1 cellular context compared by ENCODE assay signal in genomic region chr17:28725660-28726395, GRCh38.
TF ChIP-seq lines count a peak whose summit lies in the region.

Gene TLCD1, minus strand, starts transcription at chr17:28726233. Its CDS starts 136 bp downstream, at chr17:28726097.

TF ChIP-seq in H1, 55 proteins besides CTCF, POLR2A, EP300 and RAD21 (continued from another document):
- TF ChIP-seq USF2 (IDR thresholded peaks at IDR 0.05; ENCODE audit: low read length) (no peak), SIRT6 (IDR thresholded peaks at IDR 0.05; ENCODE audit: low read length) (no peak), TBP (IDR thresholded peaks at IDR 0.05; ENCODE audit: low read depth, low read length) (peak; percentile 64; the same call in 1 of the 2 replicates), KDM4A (IDR thresholded peaks at IDR 0.05; ENCODE audit: low read depth, low read length, severe bottlenecking) (no peak), SAP30 (IDR thresholded peaks at IDR 0.05; ENCODE audit: insufficient read depth, insufficient replicate concordance, low read length) (peak; percentile 67), NANOG (IDR thresholded peaks at IDR 0.05; ENCODE audit: insufficient read depth, low read depth, low read length, poor library complexity, severe bottlenecking) (no peak), HDAC6 (IDR thresholded peaks at IDR 0.05; ENCODE audit: low read depth, low read length) (no peak), ZNF274 (IDR thresholded peaks at IDR 0.05; ENCODE audit: borderline replicate concordance, extremely low read depth, low read length) (no peak), HDAC2 (IDR thresholded peaks at IDR 0.05; ENCODE audit: borderline replicate concordance in 1 of 2, low read depth in 2 of 2, low read length in 2 of 2) (no peak), YY1 (IDR thresholded peaks at IDR 0.05; ENCODE audit: low read depth, low read length) (no peak; the same call in 1 of the 2 replicates), CEBPB (IDR thresholded peaks at IDR 0.05; ENCODE audit: low read depth, low read length) (no peak), CREB1 (IDR thresholded peaks at IDR 0.05) (0 out of 2 replicates have a peak, but pooled peaks have one; percentile 36), RBBP5 (IDR thresholded peaks at IDR 0.05; ENCODE audit: borderline replicate concordance, low read depth, low read length) (peak; percentile 45; the same call in 1 of the 2 replicates), BCL11A (IDR thresholded peaks at IDR 0.05; ENCODE audit: low read depth in 2 of 2, low read length in 2 of 2) (no peak), RNF2 (IDR thresholded peaks at IDR 0.05; ENCODE audit: borderline replicate concordance, low read depth, low read length, missing control alignments, poor library complexity, severe bottlenecking) (no peak), TCF12 (IDR thresholded peaks at IDR 0.05; ENCODE audit: low read depth, low read length) (no peak), GTF2F1 (IDR thresholded peaks at IDR 0.05; ENCODE audit: borderline replicate concordance, low read depth, low read length) (no peak), NRF1 (IDR thresholded peaks at IDR 0.05; ENCODE audit: low read depth, low read length) (0 out of 2 replicates have a peak, but pooled peaks have one; percentile 23), FOSL1 (IDR thresholded peaks at IDR 0.05; ENCODE audit: insufficient read depth, low read depth, low read length) (no peak), SP2 (IDR thresholded peaks at IDR 0.05; ENCODE audit: low read length) (no peak), KDM1A (IDR thresholded peaks at IDR 0.05; ENCODE audit: borderline replicate concordance, low read length) (no peak), TAF1 (IDR thresholded peaks at IDR 0.05; ENCODE audit: low read depth, low read length) (peak; percentile 70), SP4 (IDR thresholded peaks at IDR 0.05; ENCODE audit: low read length) (no peak), POLR2AphosphoS5 (IDR thresholded peaks at IDR 0.05; ENCODE audit: low read depth, low read length) (peak; percentile 85), BACH1 (IDR thresholded peaks at IDR 0.05; ENCODE audit: low read length) (no peak), KDM5A (IDR thresholded peaks at IDR 0.05; ENCODE audit: low read length) (no peak), E2F6 (IDR thresholded peaks at IDR 0.05) (peak; percentile 71), PHF8 (conservative IDR thresholded peaks at IDR 0.05; ENCODE audit: low read depth, low read length) (peak; percentile 93), SIX5 (IDR thresholded peaks at IDR 0.05; ENCODE audit: low read depth, low read length) (no peak), GABPA (IDR thresholded peaks at IDR 0.05; ENCODE audit: borderline replicate concordance, insufficient read depth, low read length) (no peak), MAFK (IDR thresholded peaks at IDR 0.05; ENCODE audit: low read depth, low read length) (no peak), EZH2 (IDR thresholded peaks at IDR 0.05; ENCODE audit: low read depth, low read length, severe bottlenecking) (no peak), TAF7 (optimal IDR thresholded peaks at IDR 0.05; ENCODE audit: borderline replicate concordance, low read depth, low read length) (peak; percentile 57), CBX8 (IDR thresholded peaks at IDR 0.05; ENCODE audit: borderline replicate concordance, low read depth, low read length) (no peak), ASH2L (IDR thresholded peaks at IDR 0.05; ENCODE audit: low read length) (peak; percentile 11), SP1 (IDR thresholded peaks at IDR 0.05; ENCODE audit: low read depth, low read length) (no peak)
- TF ChIP-seq, protein P1, sequence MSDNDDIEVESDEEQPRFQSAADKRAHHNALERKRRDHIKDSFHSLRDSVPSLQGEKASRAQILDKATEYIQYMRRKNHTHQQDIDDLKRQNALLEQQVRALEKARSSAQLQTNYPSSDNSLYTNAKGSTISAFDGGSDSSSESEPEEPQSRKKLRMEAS (IDR thresholded peaks at IDR 0.05): peak; percentile 97
- TF ChIP-seq, protein P2, sequence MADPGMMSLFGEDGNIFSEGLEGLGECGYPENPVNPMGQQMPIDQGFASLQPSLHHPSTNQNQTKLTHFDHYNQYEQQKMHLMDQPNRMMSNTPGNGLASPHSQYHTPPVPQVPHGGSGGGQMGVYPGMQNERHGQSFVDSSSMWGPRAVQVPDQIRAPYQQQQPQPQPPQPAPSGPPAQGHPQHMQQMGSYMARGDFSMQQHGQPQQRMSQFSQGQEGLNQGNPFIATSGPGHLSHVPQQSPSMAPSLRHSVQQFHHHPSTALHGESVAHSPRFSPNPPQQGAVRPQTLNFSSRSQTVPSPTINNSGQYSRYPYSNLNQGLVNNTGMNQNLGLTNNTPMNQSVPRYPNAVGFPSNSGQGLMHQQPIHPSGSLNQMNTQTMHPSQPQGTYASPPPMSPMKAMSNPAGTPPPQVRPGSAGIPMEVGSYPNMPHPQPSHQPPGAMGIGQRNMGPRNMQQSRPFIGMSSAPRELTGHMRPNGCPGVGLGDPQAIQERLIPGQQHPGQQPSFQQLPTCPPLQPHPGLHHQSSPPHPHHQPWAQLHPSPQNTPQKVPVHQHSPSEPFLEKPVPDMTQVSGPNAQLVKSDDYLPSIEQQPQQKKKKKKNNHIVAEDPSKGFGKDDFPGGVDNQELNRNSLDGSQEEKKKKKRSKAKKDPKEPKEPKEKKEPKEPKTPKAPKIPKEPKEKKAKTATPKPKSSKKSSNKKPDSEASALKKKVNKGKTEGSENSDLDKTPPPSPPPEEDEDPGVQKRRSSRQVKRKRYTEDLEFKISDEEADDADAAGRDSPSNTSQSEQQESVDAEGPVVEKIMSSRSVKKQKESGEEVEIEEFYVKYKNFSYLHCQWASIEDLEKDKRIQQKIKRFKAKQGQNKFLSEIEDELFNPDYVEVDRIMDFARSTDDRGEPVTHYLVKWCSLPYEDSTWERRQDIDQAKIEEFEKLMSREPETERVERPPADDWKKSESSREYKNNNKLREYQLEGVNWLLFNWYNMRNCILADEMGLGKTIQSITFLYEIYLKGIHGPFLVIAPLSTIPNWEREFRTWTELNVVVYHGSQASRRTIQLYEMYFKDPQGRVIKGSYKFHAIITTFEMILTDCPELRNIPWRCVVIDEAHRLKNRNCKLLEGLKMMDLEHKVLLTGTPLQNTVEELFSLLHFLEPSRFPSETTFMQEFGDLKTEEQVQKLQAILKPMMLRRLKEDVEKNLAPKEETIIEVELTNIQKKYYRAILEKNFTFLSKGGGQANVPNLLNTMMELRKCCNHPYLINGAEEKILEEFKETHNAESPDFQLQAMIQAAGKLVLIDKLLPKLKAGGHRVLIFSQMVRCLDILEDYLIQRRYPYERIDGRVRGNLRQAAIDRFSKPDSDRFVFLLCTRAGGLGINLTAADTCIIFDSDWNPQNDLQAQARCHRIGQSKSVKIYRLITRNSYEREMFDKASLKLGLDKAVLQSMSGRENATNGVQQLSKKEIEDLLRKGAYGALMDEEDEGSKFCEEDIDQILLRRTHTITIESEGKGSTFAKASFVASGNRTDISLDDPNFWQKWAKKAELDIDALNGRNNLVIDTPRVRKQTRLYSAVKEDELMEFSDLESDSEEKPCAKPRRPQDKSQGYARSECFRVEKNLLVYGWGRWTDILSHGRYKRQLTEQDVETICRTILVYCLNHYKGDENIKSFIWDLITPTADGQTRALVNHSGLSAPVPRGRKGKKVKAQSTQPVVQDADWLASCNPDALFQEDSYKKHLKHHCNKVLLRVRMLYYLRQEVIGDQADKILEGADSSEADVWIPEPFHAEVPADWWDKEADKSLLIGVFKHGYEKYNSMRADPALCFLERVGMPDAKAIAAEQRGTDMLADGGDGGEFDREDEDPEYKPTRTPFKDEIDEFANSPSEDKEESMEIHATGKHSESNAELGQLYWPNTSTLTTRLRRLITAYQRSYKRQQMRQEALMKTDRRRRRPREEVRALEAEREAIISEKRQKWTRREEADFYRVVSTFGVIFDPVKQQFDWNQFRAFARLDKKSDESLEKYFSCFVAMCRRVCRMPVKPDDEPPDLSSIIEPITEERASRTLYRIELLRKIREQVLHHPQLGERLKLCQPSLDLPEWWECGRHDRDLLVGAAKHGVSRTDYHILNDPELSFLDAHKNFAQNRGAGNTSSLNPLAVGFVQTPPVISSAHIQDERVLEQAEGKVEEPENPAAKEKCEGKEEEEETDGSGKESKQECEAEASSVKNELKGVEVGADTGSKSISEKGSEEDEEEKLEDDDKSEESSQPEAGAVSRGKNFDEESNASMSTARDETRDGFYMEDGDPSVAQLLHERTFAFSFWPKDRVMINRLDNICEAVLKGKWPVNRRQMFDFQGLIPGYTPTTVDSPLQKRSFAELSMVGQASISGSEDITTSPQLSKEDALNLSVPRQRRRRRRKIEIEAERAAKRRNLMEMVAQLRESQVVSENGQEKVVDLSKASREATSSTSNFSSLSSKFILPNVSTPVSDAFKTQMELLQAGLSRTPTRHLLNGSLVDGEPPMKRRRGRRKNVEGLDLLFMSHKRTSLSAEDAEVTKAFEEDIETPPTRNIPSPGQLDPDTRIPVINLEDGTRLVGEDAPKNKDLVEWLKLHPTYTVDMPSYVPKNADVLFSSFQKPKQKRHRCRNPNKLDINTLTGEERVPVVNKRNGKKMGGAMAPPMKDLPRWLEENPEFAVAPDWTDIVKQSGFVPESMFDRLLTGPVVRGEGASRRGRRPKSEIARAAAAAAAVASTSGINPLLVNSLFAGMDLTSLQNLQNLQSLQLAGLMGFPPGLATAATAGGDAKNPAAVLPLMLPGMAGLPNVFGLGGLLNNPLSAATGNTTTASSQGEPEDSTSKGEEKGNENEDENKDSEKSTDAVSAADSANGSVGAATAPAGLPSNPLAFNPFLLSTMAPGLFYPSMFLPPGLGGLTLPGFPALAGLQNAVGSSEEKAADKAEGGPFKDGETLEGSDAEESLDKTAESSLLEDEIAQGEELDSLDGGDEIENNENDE (IDR thresholded peaks at IDR 0.05; ENCODE audit: insufficient replicate concordance, low read length): no peak
